1 cellular context compared by ENCODE assay signal in the genomic region with DNA sequence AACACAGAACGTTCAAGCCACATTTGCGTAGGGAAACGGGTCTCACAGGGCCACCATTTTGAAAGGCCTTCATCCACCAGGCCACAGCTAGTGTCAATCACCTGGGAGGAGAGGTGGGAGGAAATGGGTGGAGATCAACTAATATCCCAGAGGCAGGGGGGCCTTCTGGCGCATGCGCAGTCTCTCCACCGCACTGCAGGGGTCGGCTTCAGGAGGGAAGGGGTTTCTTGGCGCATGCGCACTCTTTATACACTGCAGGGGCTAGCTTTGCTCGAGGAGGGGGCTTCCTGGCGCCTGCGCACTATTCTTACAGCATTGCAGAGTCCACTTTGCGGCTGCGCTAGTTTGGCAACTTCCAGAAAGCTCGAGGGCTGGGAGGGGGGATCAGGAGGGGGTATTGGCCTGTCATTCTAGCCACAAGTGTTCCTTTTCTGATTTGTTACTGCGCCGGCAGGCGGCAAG.
TF ChIP-seq lines count a peak whose summit lies in the region.

No MANE protein-coding gene starts in this region.

TF ChIP-seq in H1, 55 proteins besides CTCF, POLR2A, EP300 and RAD21:
- TF ChIP-seq SIX5 (IDR thresholded peaks at IDR 0.05; ENCODE audit: low read depth, low read length) = no peak
- peak; percentile 67 for TF ChIP-seq NRF1 (IDR thresholded peaks at IDR 0.05; ENCODE audit: low read depth, low read length)
- TF ChIP-seq YY1 (IDR thresholded peaks at IDR 0.05; ENCODE audit: low read depth, low read length) = peak; percentile 68; the same call in 1 of the 2 replicates
- TF ChIP-seq TEAD4 (IDR thresholded peaks at IDR 0.05; ENCODE audit: low read depth, low read length) = no peak
